ENCODE assay signal across 18 cellular contexts in genomic region chr10:101777085-101777856, GRCh38. TPM values are rescaled to one million over a fixed set of nuclear protein-coding genes. Genes with fewer than 3 reads are reported as not detected.
A peak's percentile ranks its signal among the peaks of the same experiment; 100 is the strongest.
DNase-seq lines count a peak whose midpoint lies in the region; ATAC-seq, FAIRE-seq and TF ChIP-seq lines count a peak whose summit lies in the region.
"Had no signal": no experiment of that assay in that cellular context is flagged by ENCODE, and none has a peak within 500 bp of the region (broad histone marks: within the 10 kb centered on the region; RNA-seq: fewer than 3 reads in every experiment).

No MANE protein-coding gene starts in this region.

- no CpG with 5 or more reads among the region's 4 CpGs for WGBS in H9 (ENCODE audit: extremely low coverage, insufficient read length, low lambda C conversion rate)
- WGBS in H1 (ENCODE audit: extremely low coverage in 1 of 2, insufficient coverage in 1 of 2, insufficient read length in 1 of 2, insufficient replicate concordance in 2 of 2, low coverage in 1 of 2, low lambda C conversion rate in 2 of 2, missing lambda C conversion rate in 1 of 2), 2 experiments: 92% methylated on average over 4 of the region's 4 CpGs; no CpG with 5 or more reads in 1 of the 2 experiments

- no peak overlapping the region for H3K27ac Mint-ChIP-seq in CD8-positive, alpha-beta T cell
- no peak overlapping the region; a peak in 1 of 7 replicates for H3K27ac Mint-ChIP-seq in H9
- H3K27ac Mint-ChIP-seq in neural progenitor cell: no peak overlapping the region
- H3K27ac Mint-ChIP-seq: activated naive CD4-positive, alpha-beta T cell treated with anti-CD3 and anti-CD28 coated beads, Interleukin-2, amount 50 U/mL, for 72 hours had no signal

- no peak for TF ChIP-seq RAD21 in H1 (IDR thresholded peaks at IDR 0.05 in 1 of 2, conservative IDR thresholded peaks at IDR 0.05 in 1 of 2; ENCODE audit: low read depth in 2 of 2, low read length in 2 of 2)

- H3K4ac ChIP-seq in H9 (ENCODE audit: low read depth, low read length) (no peak overlapping the region), H1 (replicated peaks; ENCODE audit: insufficient read length, low read depth, low read length) (no peak overlapping the region)

- peaks cover 80% of the 10 kb centered on the region for H3F3A ChIP-seq in neural progenitor cell (ENCODE audit: low read depth)

- no peak for DNase-seq in CD8-positive, alpha-beta T cell
- no peak for DNase-seq in H9
- no peak for DNase-seq in H1 (ENCODE audit: low read depth in 1 of 2, low spot score in 2 of 2)
- no peak for DNase-seq in neural progenitor cell (ENCODE audit: low spot score)
- no peak for DNase-seq in DMS 273 treated with DMSO at 0.1 percent for 48 hours (lab: John Stamatoyannopoulos, UW)
- DNase-seq in WERI-Rb-1: no peak
- DNase-seq: C1 segment of cervical spinal cord; MM.1S; NCI-H1930; stimulated activated CD4-positive, alpha-beta T cell treated with anti-CD3 and anti-CD28 coated beads, Interleukin-4, amount 100 ng/mL, for 24 hours; transverse colon had no signal

- FAIRE-seq in H1 (lab: Jason Lieb, UNC): no peak

- H2AK5ac ChIP-seq in H9 (ENCODE audit: insufficient read length, low read length) (no peak overlapping the region), H1 (ENCODE audit: low read depth, low read length) (no peak overlapping the region; the same call in 1 of the 2 replicates)

- H3K79me1 ChIP-seq in H9 (ENCODE audit: insufficient read depth, low read depth, low read length, poor library complexity, severe bottlenecking): no peaks in the 10 kb centered on the region
- peaks cover 4% of the 10 kb centered on the region for H3K79me1 ChIP-seq in H1 (ENCODE audit: low read depth, low read length)

- TF ChIP-seq CTCF in CD8-positive, alpha-beta T cell (IDR thresholded peaks at IDR 0.05): no peak
- TF ChIP-seq CTCF in H9 (conservative IDR thresholded peaks at IDR 0.05): no peak
- TF ChIP-seq CTCF in H1 (IDR thresholded peaks at IDR 0.05; ENCODE audit: control extremely low read depth in 1 of 3, insufficient read depth in 1 of 3, low read depth in 1 of 3, low read length in 3 of 3): no peak
- no peak for TF ChIP-seq CTCF in neural progenitor cell (IDR thresholded peaks at IDR 0.05)
- TF ChIP-seq CTCF in WERI-Rb-1 (IDR thresholded peaks at IDR 0.05; ENCODE audit: low read depth, low read length): no peak

- no peak overlapping the region for H3K27ac ChIP-seq in CD8-positive, alpha-beta T cell (ENCODE audit: low read depth, low read length)
- H3K27ac ChIP-seq in H9 (ENCODE audit: insufficient read length, low read depth, low read length): no peak overlapping the region
- no peak overlapping the region for H3K27ac ChIP-seq in H1 (ENCODE audit: low read depth, low read length)
- no peak overlapping the region for H3K27ac ChIP-seq in neural progenitor cell
- no peak overlapping the region for H3K27ac ChIP-seq in WERI-Rb-1
- H3K27ac ChIP-seq: transverse colon had no signal

- H2BK12ac ChIP-seq in H9 (ENCODE audit: insufficient read length, low read depth, low read length) (no peak overlapping the region), H1 (ENCODE audit: low read depth, low read length) (peak overlapping the region; percentile 29; the same call in 1 of the 2 replicates)

- CTCF ChIA-PET in CD8-positive, alpha-beta T cell (lab: Charles Lee): interaction anchor here (0.6 to 1.2 kb wide), 2 partner anchors 8 to 230 kb away, joined by 3 to 4 read pairs; no protein-coding TSS in a partner anchor
- CTCF ChIA-PET in H1 (lab: Charles Lee; ENCODE audit: partially characterized antibody): interaction anchor here (0.6 to 9.8 kb wide), 6 partner anchors 19 to 176 kb away, joined by 3 to 246 read pairs (median 4); partner anchors contain the start of gene FBXW4

- peaks cover 48% of the 10 kb centered on the region for H3K27me3 Mint-ChIP-seq in CD8-positive, alpha-beta T cell (ENCODE audit: low read depth)
- H3K27me3 Mint-ChIP-seq in H9 (ENCODE audit: low read depth): peaks cover 63% of the 10 kb centered on the region
- peaks cover 54% of the 10 kb centered on the region for H3K27me3 Mint-ChIP-seq in neural progenitor cell (ENCODE audit: insufficient read depth, low read depth)

- H2BK5ac ChIP-seq in H9 (ENCODE audit: insufficient read length, low read length) (no peak overlapping the region), H1 (ENCODE audit: low read depth, low read length) (no peak overlapping the region)

- H3K18ac ChIP-seq in H9 (ENCODE audit: insufficient read length, low read depth, low read length) (no peak overlapping the region), H1 (ENCODE audit: extremely low read depth, low read length) (no peak overlapping the region)

- H2BK15ac ChIP-seq in H9 (ENCODE audit: low read depth, low read length) (no peak overlapping the region), H1 (ENCODE audit: low read length) (peak overlapping the region; percentile 40; the same call in 1 of the 2 replicates)

- peaks cover 54% of the 10 kb centered on the region for H3K4me1 ChIP-seq in CD8-positive, alpha-beta T cell (ENCODE audit: insufficient read depth, low read length)
- H3K4me1 ChIP-seq in H9 (ENCODE audit: insufficient read depth, low read length) (peaks cover 9% of the 10 kb centered on the region; the same call in 1 of the 2 replicates), H1 (replicated peaks in 1 of 4; ENCODE audit: control insufficient read depth in 3 of 4, insufficient read depth in 4 of 4, low read length in 3 of 4) (peaks cover 20 to 56% (median 37%) of the 10 kb centered on the region in 4 experiments), neural progenitor cell (peaks cover 67% of the 10 kb centered on the region)

- H3K36me3 ChIP-seq in CD8-positive, alpha-beta T cell (ENCODE audit: insufficient read depth, low read length): no peaks in the 10 kb centered on the region
- H3K36me3 ChIP-seq in H1 (ENCODE audit: control insufficient read depth in 2 of 4, insufficient read depth in 4 of 4, low read length in 3 of 4) (no peaks in the 10 kb centered on the region; a peak in 1 of 8 replicates), neural progenitor cell (no peaks in the 10 kb centered on the region), WERI-Rb-1 (peaks cover 3% of the 10 kb centered on the region)
- H3K36me3 ChIP-seq: transverse colon had no signal

- H3K27me3 ChIP-seq in CD8-positive, alpha-beta T cell (ENCODE audit: insufficient read depth, low read length): peaks cover 47% of the 10 kb centered on the region
- H3K27me3 ChIP-seq in H9 (ENCODE audit: insufficient read depth, low read length) (peaks cover 52% of the 10 kb centered on the region), H1 (replicated peaks in 1 of 4; ENCODE audit: control insufficient read depth in 3 of 4, extremely low read depth in 1 of 4, insufficient read depth in 3 of 4, low read length in 3 of 4) (peaks cover 50 to 73% (median 65%) of the 10 kb centered on the region in 4 experiments), neural progenitor cell (peaks cover 81% of the 10 kb centered on the region), WERI-Rb-1 (ENCODE audit: insufficient read depth, low read depth, severe bottlenecking) (peaks cover 6% of the 10 kb centered on the region)

- no peak overlapping the region for H3K56ac ChIP-seq in H9 (ENCODE audit: insufficient read length, low read depth, low read length)
- H3K56ac ChIP-seq in H1 (replicated peaks; ENCODE audit: insufficient read length, low read depth, low read length): no peak overlapping the region

- H3K9me3 ChIP-seq in CD8-positive, alpha-beta T cell (ENCODE audit: low read length): no peaks in the 10 kb centered on the region
- H3K9me3 ChIP-seq in H9 (ENCODE audit: control insufficient read depth, low read depth, low read length) (no peaks in the 10 kb centered on the region), H1 (ENCODE audit: insufficient read depth in 2 of 2, low read depth in 1 of 2, low read length in 1 of 2) (no peaks in the 10 kb centered on the region), neural progenitor cell (ENCODE audit: low read depth) (no peaks in the 10 kb centered on the region), WERI-Rb-1 (ENCODE audit: severe bottlenecking) (no peaks in the 10 kb centered on the region)
- H3K9me3 ChIP-seq: transverse colon had no signal

- no peak overlapping the region for H3K14ac ChIP-seq in H9 (ENCODE audit: insufficient read depth, low read length)
- no peak overlapping the region for H3K14ac ChIP-seq in H1 (ENCODE audit: insufficient read length)

- H3K79me2 ChIP-seq in H9 (ENCODE audit: insufficient read depth, low read length): no peaks in the 10 kb centered on the region; the same call in 1 of the 2 replicates
- H3K79me2 ChIP-seq in H1 (ENCODE audit: control insufficient read depth in 1 of 2, insufficient read depth in 2 of 2, low read length in 2 of 2): peaks cover 0 to 2% of the 10 kb centered on the region in 2 experiments; a peak in 1 of 4 replicates
- peaks cover under 1% of the 10 kb centered on the region for H3K79me2 ChIP-seq in neural progenitor cell (ENCODE audit: low read depth)

- peaks cover 54% of the 10 kb centered on the region for H3K4me1 Mint-ChIP-seq in CD8-positive, alpha-beta T cell (ENCODE audit: low read depth)
- peaks cover 57 to 70% of the 10 kb centered on the region in 2 experiments for H3K4me1 Mint-ChIP-seq in H9
- H3K4me1 Mint-ChIP-seq in neural progenitor cell: peaks cover 48% of the 10 kb centered on the region

- H3K23ac ChIP-seq in H9 (ENCODE audit: insufficient read length, low read depth, low read length) (no peak overlapping the region), H1 (ENCODE audit: insufficient read length) (no peak overlapping the region)

- no peak overlapping the region for H2BK20ac ChIP-seq in H9 (ENCODE audit: low read depth, low read length, poor library complexity, severe bottlenecking)
- peak overlapping the region; percentile 2 for H2BK20ac ChIP-seq in H1 (ENCODE audit: low read length)

- POLR2A ChIA-PET in CD8-positive, alpha-beta T cell (lab: Charles Lee): no interaction called here
- POLR2A ChIA-PET in H1 (lab: Charles Lee; ENCODE audit: partially characterized antibody): interaction anchor here (0.7 to 1.2 kb wide), 3 partner anchors 12 to 162 kb away, joined by 3 to 5 read pairs (median 3); partner anchors contain the start of gene OGA

- H3K23me2 ChIP-seq in H9 (ENCODE audit: insufficient read length, low read depth, low read length, poor library complexity, severe bottlenecking) (peaks cover 31% of the 10 kb centered on the region), H1 (ENCODE audit: low read depth, low read length) (peaks cover 24% of the 10 kb centered on the region)

- no peak for ATAC-seq in CD8-positive, alpha-beta T cell
- ATAC-seq in HG03196 (IDR thresholded peaks at IDR 0.05; ENCODE audit: unreplicated experiment) (no peak), HG03139 (IDR thresholded peaks at IDR 0.05; ENCODE audit: unreplicated experiment) (no peak)
- ATAC-seq: activated naive CD4-positive, alpha-beta T cell treated with anti-CD3 and anti-CD28 coated beads, Interleukin-2, amount 50 U/mL, for 72 hours; sciatic nerve had no signal

- H3K4me2 ChIP-seq in H9 (ENCODE audit: insufficient read depth, insufficient read length, low read length): no peak overlapping the region
- H3K4me2 ChIP-seq in H1 (ENCODE audit: insufficient read depth in 1 of 2, low read depth in 2 of 2, low read length in 2 of 2): peak overlapping the region in 1 of 2 experiments; percentile 91; a peak in 1 of 4 replicates
- H3K4me2 ChIP-seq in neural progenitor cell: peak overlapping the region; percentile 90

- no peak for TF ChIP-seq POLR2A in H1 (IDR thresholded peaks at IDR 0.05; ENCODE audit: control extremely low read depth in 1 of 2, low read depth in 2 of 2, low read length in 2 of 2)

- H4K8ac ChIP-seq in H9 (replicated peaks; ENCODE audit: insufficient read length, low read depth, low read length) (no peak overlapping the region), H1 (ENCODE audit: extremely low read depth, insufficient read depth, low read length) (no peak overlapping the region)

- TF ChIP-seq EP300 in H1 (IDR thresholded peaks at IDR 0.05; ENCODE audit: borderline replicate concordance in 1 of 2, low read depth in 2 of 2, low read length in 2 of 2): no peak

- no peak overlapping the region for H3K4me3 ChIP-seq in CD8-positive, alpha-beta T cell (ENCODE audit: low read depth, low read length)
- H3K4me3 ChIP-seq in H1 (ENCODE audit: extremely low read depth in 1 of 4, insufficient read depth in 2 of 4, low read depth in 3 of 4, low read length in 4 of 4): no peak overlapping the region
- H3K4me3 ChIP-seq in neural progenitor cell: no peak overlapping the region
- no peak overlapping the region for H3K4me3 ChIP-seq in WERI-Rb-1 (ENCODE audit: low read depth, low read length)

- no peaks in the 10 kb centered on the region for H3K9me3 Mint-ChIP-seq in CD8-positive, alpha-beta T cell
- H3K9me3 Mint-ChIP-seq in H9 (no peaks in the 10 kb centered on the region; a peak in 1 of 5 replicates), neural progenitor cell (no peaks in the 10 kb centered on the region)
- H3K9me3 Mint-ChIP-seq: activated naive CD4-positive, alpha-beta T cell treated with anti-CD3 and anti-CD28 coated beads, Interleukin-2, amount 50 U/mL, for 72 hours had no signal

- no peak overlapping the region for H4K5ac ChIP-seq in H9 (ENCODE audit: insufficient read length, low read depth, low read length)
- H4K5ac ChIP-seq in H1 (ENCODE audit: insufficient read length, low read depth, low read length): no peak overlapping the region

- intact Hi-C loops in CD8-positive, alpha-beta T cell (cut with DNase I, micrococcal nuclease): no loop called here

- H4K91ac ChIP-seq in H9 (ENCODE audit: insufficient read length, low read depth, low read length): no peak overlapping the region
- no peak overlapping the region for H4K91ac ChIP-seq in H1 (replicated peaks; ENCODE audit: insufficient read length, low read length)

- H2AFZ ChIP-seq in H9 (ENCODE audit: low read length): no peak overlapping the region
- no peak overlapping the region for H2AFZ ChIP-seq in H1 (ENCODE audit: low read length)
- H2AFZ ChIP-seq in neural progenitor cell (replicated peaks): no peak overlapping the region

- peak overlapping the region; percentile 44 for H3K4me3 Mint-ChIP-seq in CD8-positive, alpha-beta T cell
- H3K4me3 Mint-ChIP-seq in H9: peak overlapping the region; percentile 50 to 78
- H3K4me3 Mint-ChIP-seq in neural progenitor cell: peak overlapping the region; percentile 78

- H3K9ac ChIP-seq in H9 (ENCODE audit: extremely low read depth, insufficient read length, low read length) (no peak overlapping the region), H1 (replicated peaks in 1 of 4; ENCODE audit: extremely low read depth in 1 of 4, low read depth in 3 of 4, low read length in 3 of 4) (no peak overlapping the region), neural progenitor cell (no peak overlapping the region)

- H3K36me3 Mint-ChIP-seq in CD8-positive, alpha-beta T cell: no peaks in the 10 kb centered on the region
- H3K36me3 Mint-ChIP-seq in H9 (ENCODE audit: insufficient read depth in 1 of 3, low read depth in 3 of 3) (peaks cover 6 to 7% (median 6%) of the 10 kb centered on the region in 3 experiments; a peak in 5 of 7 replicates), neural progenitor cell (no peaks in the 10 kb centered on the region)

- H2BK120ac ChIP-seq in H9 (ENCODE audit: low read depth, low read length, poor library complexity, severe bottlenecking) (no peak overlapping the region), H1 (replicated peaks; ENCODE audit: low read depth, low read length) (no peak overlapping the region)

- peaks cover 2% of the 10 kb centered on the region for H4K20me1 ChIP-seq in H9 (ENCODE audit: control insufficient read depth, insufficient read depth, insufficient read length)
- peaks cover 15 to 31% of the 10 kb centered on the region in 2 experiments for H4K20me1 ChIP-seq in H1 (replicated peaks in 1 of 2; ENCODE audit: control insufficient read depth in 1 of 2, insufficient read depth in 2 of 2, low read length in 2 of 2)
- peaks cover 41% of the 10 kb centered on the region for H4K20me1 ChIP-seq in neural progenitor cell (ENCODE audit: low read depth)

- no peak overlapping the region for H3T11ph ChIP-seq in H9 (ENCODE audit: low read length)

RNA-seq across cellular contexts. Expression of gene FGF8, which starts 1.4 kb away (rescaled TPM):
- not detected for total RNA-seq in CD8-positive, alpha-beta T cell
- total RNA-seq in H9 (2021) (14.3 and 20.2 TPM in 2 replicates), neural progenitor cell (ENCODE audit: low replicate concordance) (17.6 and 32.2 TPM in 2 replicates)
- 3.9 and 4.1 TPM in 2 replicates for total RNA-seq in H1 (2021; fragmentation: NEBNext Ultra II Directional; extraction: Animal tissue kit (Norgen Biotek cat#: 25700))
- 1.1 and 1.7 TPM in 2 replicates for polyA plus RNA-seq in H1 (2011; rRNA removed)
- 1.5 TPM for polyA plus RNA-seq in H1 (2011; cell fraction: cytosol; rRNA removed)
- 2.1 TPM for polyA plus RNA-seq in H1 (2011; cell fraction: nucleus; rRNA removed)
- 1.0 to 2.0 TPM (median 1.2 TPM) in 4 replicates for polyA plus RNA-seq in H1 (2012, experiment 1 of 2)
- 0.62 TPM for polyA plus RNA-seq in H1 (2012, experiment 2 of 2)
- 2.9 TPM for polyA plus RNA-seq in H1 (2013, experiment 1 of 2)
- 3.8 TPM for polyA plus RNA-seq in H1 (2013, experiment 2 of 2)
- polyA minus RNA-seq in H1 (2011; rRNA and poly(A)+ RNA removed): 0.98 and 1.4 TPM in 2 replicates
- polyA minus RNA-seq in H1 (2011; cell fraction: cytosol; rRNA and poly(A)+ RNA removed): not detected
- polyA minus RNA-seq in H1 (2011; cell fraction: nucleus; rRNA and poly(A)+ RNA removed): 1.4 TPM
- total RNA-seq: activated naive CD4-positive, alpha-beta T cell treated with anti-CD3 and anti-CD28 coated beads, Interleukin-2, amount 50 U/mL, for 72 hours; Daoy; fibroblast of villous mesenchyme; lower leg skin; transverse colon had no signal

RNA-seq across cellular contexts. Expression of gene NPM3, which starts 6.0 kb away (rescaled TPM):
- total RNA-seq in CD8-positive, alpha-beta T cell: 10 to 100 TPM; 21.1 to 25.1 TPM
- 133 and 139 TPM in 2 replicates for total RNA-seq in H9 (2021)
- total RNA-seq in H1 (2021; fragmentation: NEBNext Ultra II Directional; extraction: Animal tissue kit (Norgen Biotek cat#: 25700)): 175 and 177 TPM in 2 replicates
- 127 and 218 TPM in 2 replicates for polyA plus RNA-seq in H1 (2011; rRNA removed)
- 212 TPM for polyA plus RNA-seq in H1 (2011; cell fraction: cytosol; rRNA removed)
- 161 TPM for polyA plus RNA-seq in H1 (2011; cell fraction: nucleus; rRNA removed)
- polyA plus RNA-seq in H1 (2012, experiment 1 of 2): 128 to 179 TPM (median 167 TPM) in 4 replicates
- 207 TPM for polyA plus RNA-seq in H1 (2012, experiment 2 of 2)
- 148 TPM for polyA plus RNA-seq in H1 (2013, experiment 1 of 2)
- polyA plus RNA-seq in H1 (2013, experiment 2 of 2): 152 TPM
- 65.5 and 89.5 TPM in 2 replicates for polyA minus RNA-seq in H1 (2011; rRNA and poly(A)+ RNA removed)
- 40.7 TPM for polyA minus RNA-seq in H1 (2011; cell fraction: cytosol; rRNA and poly(A)+ RNA removed)
- polyA minus RNA-seq in H1 (2011; cell fraction: nucleus; rRNA and poly(A)+ RNA removed): 29.7 TPM
- 93.1 and 149 TPM in 2 replicates for total RNA-seq in neural progenitor cell (ENCODE audit: low replicate concordance)

RNA-seq across cellular contexts. Expression of gene OGA, which starts 41.0 kb away (rescaled TPM):
- 100 to 1,000 TPM; 356 to 394 TPM for total RNA-seq in CD8-positive, alpha-beta T cell
- 120 and 125 TPM in 2 replicates for total RNA-seq in H9 (2021)
- total RNA-seq in H1 (2021; fragmentation: NEBNext Ultra II Directional; extraction: Animal tissue kit (Norgen Biotek cat#: 25700)): 104 and 107 TPM in 2 replicates
- polyA plus RNA-seq in H1 (2011; rRNA removed): 18.5 and 31.2 TPM in 2 replicates
- 52.9 TPM for polyA plus RNA-seq in H1 (2011; cell fraction: cytosol; rRNA removed)
- 24.2 TPM for polyA plus RNA-seq in H1 (2011; cell fraction: nucleus; rRNA removed)
- 61.6 to 114 TPM (median 70.9 TPM) in 4 replicates for polyA plus RNA-seq in H1 (2012, experiment 1 of 2)
- 5.0 TPM for polyA plus RNA-seq in H1 (2012, experiment 2 of 2)
- polyA plus RNA-seq in H1 (2013, experiment 1 of 2): 47.3 TPM
- 43.2 TPM for polyA plus RNA-seq in H1 (2013, experiment 2 of 2)
- polyA minus RNA-seq in H1 (2011; rRNA and poly(A)+ RNA removed): 74.1 and 83.4 TPM in 2 replicates
- polyA minus RNA-seq in H1 (2011; cell fraction: cytosol; rRNA and poly(A)+ RNA removed): 56.7 TPM
- polyA minus RNA-seq in H1 (2011; cell fraction: nucleus; rRNA and poly(A)+ RNA removed): 59.1 TPM
- 197 and 275 TPM in 2 replicates for total RNA-seq in neural progenitor cell (ENCODE audit: low replicate concordance)
